17 cellular contexts compared by ENCODE assay signal in the genomic region with DNA sequence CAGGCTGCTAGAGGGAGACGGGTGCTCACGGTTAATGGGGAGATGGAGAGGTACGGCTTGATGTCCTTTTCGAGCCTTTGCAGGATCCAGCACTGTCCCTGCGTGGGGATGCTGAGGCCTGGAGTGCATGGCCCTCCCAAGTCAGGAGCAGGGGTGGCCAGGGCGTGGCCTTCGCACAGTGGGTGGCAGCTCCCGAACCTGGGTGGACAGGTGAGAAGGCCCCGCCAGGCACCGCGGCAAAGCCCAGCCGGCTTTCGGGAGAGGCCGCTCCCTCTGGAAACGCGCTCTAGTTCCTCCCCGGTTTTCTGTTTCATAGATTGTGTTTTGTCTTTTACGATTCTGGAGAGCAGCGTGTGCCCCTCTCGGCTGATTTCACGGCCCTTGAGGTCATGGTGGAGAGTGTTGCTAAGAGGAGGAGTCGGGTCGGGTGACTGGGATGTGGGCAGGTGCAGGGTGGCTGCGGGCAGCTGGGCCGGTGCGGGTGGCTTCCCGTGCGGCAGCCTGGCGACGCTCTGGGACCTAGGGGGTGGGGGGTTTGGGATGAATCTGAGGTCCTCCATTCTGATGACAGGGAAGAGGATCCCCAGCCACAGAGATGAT.
"Had no signal": no experiment of that assay in that cellular context is flagged by ENCODE, and none has a peak within 500 bp of the region (broad histone marks: within the 10 kb centered on the region; RNA-seq: fewer than 3 reads in every experiment).

No MANE protein-coding gene starts in this region.

- ATAC-seq: effector memory CD8-positive, alpha-beta T cell; naive thymus-derived CD8-positive, alpha-beta T cell; SK-N-SH treated with all-trans-retinoic acid at 6 μM for 48 hours; stimulated activated naive CD8-positive, alpha-beta T cell treated with anti-CD3 and anti-CD28 coated beads, Interleukin-15, Interleukin-2, amounts not matched to agents 100 U/mL and 50 U/mL, for 24 hours; T-cell had no signal

- H3K9me3 Mint-ChIP-seq: effector memory CD8-positive, alpha-beta T cell; naive thymus-derived CD8-positive, alpha-beta T cell; T-cell had no signal

- DNase-seq: activated CD4-positive, CD25-positive, alpha-beta regulatory T cell; activated effector memory CD4-positive, alpha-beta T cell treated with anti-CD3 and anti-CD28 coated beads, Interleukin-2, amount 50 U/mL, for 16 hours; activated T-cell treated with anti-CD3 and anti-CD28 coated beads, Interleukin-2, amount 50 U/mL, for 1 hour; adrenal gland; effector memory CD8-positive, alpha-beta T cell; foreskin fibroblast; naive thymus-derived CD8-positive, alpha-beta T cell; stimulated activated CD4-positive, alpha-beta T cell treated with anti-CD3 and anti-CD28 coated beads, Interleukin-12 subunit alpha, Interleukin-12 subunit beta, amount 100 ng/mL, for 4 hours; stimulated activated CD4-positive, alpha-beta T cell treated with anti-CD3 and anti-CD28 coated beads, Interleukin-1b, Interleukin-23, amount 100 ng/mL, for 48 hours; stimulated activated CD8-positive, alpha-beta memory T cell treated with anti-CD3 and anti-CD28 coated beads, Interleukin-4, amount 100 ng/mL, for 48 hours; stimulated activated naive CD8-positive, alpha-beta T cell treated with anti-CD3 and anti-CD28 coated beads, Interleukin-15, Interleukin-2, amounts not matched to agents 100 U/mL and 50 U/mL, for 24 hours; substantia nigra; T-cell; T-helper 9 cell; tibial artery had no signal

- H3K27me3 Mint-ChIP-seq: effector memory CD8-positive, alpha-beta T cell; naive thymus-derived CD8-positive, alpha-beta T cell; progenitor cell of endocrine pancreas; T-cell had no signal

- H3K4me1 Mint-ChIP-seq: T-cell had no signal

- H3K27ac Mint-ChIP-seq: progenitor cell of endocrine pancreas, T-cell had no signal

- H3K4me3 Mint-ChIP-seq: effector memory CD8-positive, alpha-beta T cell; T-cell had no signal
